3 cellular contexts compared by ENCODE assay signal in genomic region chr21:39689860-39690259, GRCh38. TPM values are rescaled to one million over a fixed set of nuclear protein-coding genes. Genes with fewer than 3 reads are reported as not detected.
"Had no signal": no experiment of that assay in that cellular context is flagged by ENCODE, and none has a peak within 500 bp of the region (broad histone marks: within the 10 kb centered on the region; RNA-seq: fewer than 3 reads in every experiment).

No MANE protein-coding gene starts in this region.

RNA-seq across cellular contexts. Expression of gene IGSF5, which starts 55.1 kb away (rescaled TPM):
- total RNA-seq: HepG2, IMR-90 had no signal
- polyA plus RNA-seq: HepG2, IgD-negative memory B cell, IMR-90 had no signal
